ENCODE assay signal across 30 cellular contexts in genomic region chr10:72058347-72058898, GRCh38. TPM values are rescaled to one million over a fixed set of nuclear protein-coding genes. Genes with fewer than 3 reads are reported as not detected.
DNase-seq lines count a peak whose midpoint lies in the region; ATAC-seq and TF ChIP-seq lines count a peak whose summit lies in the region.
"Had no signal": no experiment of that assay in that cellular context is flagged by ENCODE, and none has a peak within 500 bp of the region (broad histone marks: within the 10 kb centered on the region; RNA-seq: fewer than 3 reads in every experiment).

No MANE protein-coding gene starts in this region.

- no peaks in the 10 kb centered on the region for H3K36me3 Mint-ChIP-seq in T-helper 17 cell (ENCODE audit: low read depth)
- H3K36me3 Mint-ChIP-seq in effector memory CD8-positive, alpha-beta T cell (ENCODE audit: insufficient read depth) = peaks cover 80% of the 10 kb centered on the region
- H3K36me3 Mint-ChIP-seq in stimulated activated naive B cell treated with anti-CD40 and anti-IgM and Interleukin-4, amounts not matched to agents 10 μg/mL and 1 μg/mL and 100 μg/mL, for 72 hours = peaks cover 3 to 13% of the 10 kb centered on the region in 2 donors
- H3K36me3 Mint-ChIP-seq: activated naive CD4-positive, alpha-beta T cell treated with anti-CD3 and anti-CD28 coated beads, Interleukin-2, amount 50 U/mL, for 72 hours had no signal

- intact Hi-C loops in Right ventricle myocardium superior (cut with DNase I) = loop anchor here (10.0 kb wide), 1 partner anchor 46 kb away; no protein-coding TSS in a partner anchor

- no peaks in the 10 kb centered on the region for H3K9me3 ChIP-seq in right atrium auricular region
- H3K9me3 ChIP-seq in T-helper 17 cell (ENCODE audit: control insufficient read depth, low read length, poor library complexity, severe bottlenecking) = no peaks in the 10 kb centered on the region
- H3K9me3 ChIP-seq: ascending aorta, HAP-1, left lung, suprapubic skin, upper lobe of right lung had no signal

- DNase-seq in Right ventricle myocardium superior = no peak
- no peak for DNase-seq in right atrium auricular region (ENCODE audit: low spot score)
- no peak for DNase-seq in T-helper 17 cell
- DNase-seq in effector memory CD8-positive, alpha-beta T cell = no peak
- DNase-seq in putamen (ENCODE audit: low spot score) = peak; percentile 23
- no peak for DNase-seq in middle frontal gyrus (ENCODE audit: extremely low spot score, low spot score)
- no peak for DNase-seq in stimulated activated naive B cell treated with anti-CD40 and anti-IgM and Interleukin-4, amounts not matched to agents 10 μg/mL and 1 μg/mL and 100 μg/mL, for 72 hours
- DNase-seq: activated CD4-positive, alpha-beta T cell treated with anti-CD3 and anti-CD28 coated beads, Interleukin-2, amount 10 ng/mL, durations not matched to agents 24 days and 14 days; Calu3; DMS79 treated with DMSO at 0.1 percent for 48 hours; endodermal cell; GDM1; glutamatergic neuron; islet precursor cell; left lung; NCI-H1436 treated with DMSO at 0.1 percent for 48 hours; NCI-H446 treated with DMSO at 0.1 percent for 48 hours; SW 1271; T1000; upper lobe of right lung had no signal

- peak overlapping the region; percentile 76 for H3K4me3 Mint-ChIP-seq in T-helper 17 cell
- peak overlapping the region; percentile 43 to 67 for H3K4me3 Mint-ChIP-seq in effector memory CD8-positive, alpha-beta T cell
- no peak overlapping the region for H3K4me3 Mint-ChIP-seq in stimulated activated naive B cell treated with anti-CD40 and anti-IgM and Interleukin-4, amounts not matched to agents 10 μg/mL and 1 μg/mL and 100 μg/mL, for 72 hours
- H3K4me3 Mint-ChIP-seq: activated CD4-positive, alpha-beta T cell treated with anti-CD3 and anti-CD28 coated beads, Interleukin-2, amount 10 ng/mL, durations not matched to agents 24 days and 14 days; dendritic cell treated with granulocyte-macrophage colony-stimulating factor and Interleukin-4, amounts not matched to agents 40 ng/mL and 50 ng/mL, for 4 days; endodermal cell had no signal

- H3K27me3 Mint-ChIP-seq in T-helper 17 cell = no peaks in the 10 kb centered on the region
- H3K27me3 Mint-ChIP-seq in effector memory CD8-positive, alpha-beta T cell = no peaks in the 10 kb centered on the region
- no peaks in the 10 kb centered on the region for H3K27me3 Mint-ChIP-seq in stimulated activated naive B cell treated with anti-CD40 and anti-IgM and Interleukin-4, amounts not matched to agents 10 μg/mL and 1 μg/mL and 100 μg/mL, for 72 hours
- H3K27me3 Mint-ChIP-seq: activated CD4-positive, alpha-beta T cell treated with anti-CD3 and anti-CD28 coated beads, Interleukin-2, amount 10 ng/mL, durations not matched to agents 24 days and 14 days; progenitor cell of endocrine pancreas had no signal

- H3K27ac ChIP-seq in right atrium auricular region = no peak overlapping the region
- H3K27ac ChIP-seq: ascending aorta, cardiac muscle cell, left lung, suprapubic skin, upper lobe of right lung, VCaP had no signal

- H3K4me3 ChIP-seq in right atrium auricular region = no peak overlapping the region
- H3K4me3 ChIP-seq: ascending aorta, cardiac muscle cell, HAP-1, left lung, suprapubic skin, upper lobe of right lung had no signal

- no peaks in the 10 kb centered on the region for H3K36me3 ChIP-seq in right atrium auricular region
- H3K36me3 ChIP-seq: ascending aorta, cardiac muscle cell, HAP-1, suprapubic skin, upper lobe of right lung had no signal

- H3K27ac Mint-ChIP-seq in T-helper 17 cell = peak overlapping the region; percentile 93
- peak overlapping the region; percentile 81 to 98 for H3K27ac Mint-ChIP-seq in effector memory CD8-positive, alpha-beta T cell
- no peak overlapping the region for H3K27ac Mint-ChIP-seq in stimulated activated naive B cell treated with anti-CD40 and anti-IgM and Interleukin-4, amounts not matched to agents 10 μg/mL and 1 μg/mL and 100 μg/mL, for 72 hours
- H3K27ac Mint-ChIP-seq: activated CD4-positive, alpha-beta T cell treated with anti-CD3 and anti-CD28 coated beads, Interleukin-2, amount 10 ng/mL, durations not matched to agents 24 days and 14 days; dendritic cell treated with granulocyte-macrophage colony-stimulating factor and Interleukin-4, amounts not matched to agents 40 ng/mL and 50 ng/mL, for 4 days; endodermal cell; progenitor cell of endocrine pancreas had no signal

- no peaks in the 10 kb centered on the region for H3K27me3 ChIP-seq in right atrium auricular region
- H3K27me3 ChIP-seq: ascending aorta, cardiac muscle cell, left lung, suprapubic skin, upper lobe of right lung had no signal

- no peaks in the 10 kb centered on the region for H3K9me3 Mint-ChIP-seq in effector memory CD8-positive, alpha-beta T cell
- H3K9me3 Mint-ChIP-seq in stimulated activated naive B cell treated with anti-CD40 and anti-IgM and Interleukin-4, amounts not matched to agents 10 μg/mL and 1 μg/mL and 100 μg/mL, for 72 hours = no peaks in the 10 kb centered on the region
- H3K9me3 Mint-ChIP-seq: activated CD4-positive, alpha-beta T cell treated with anti-CD3 and anti-CD28 coated beads, Interleukin-2, amount 10 ng/mL, durations not matched to agents 24 days and 14 days; activated naive CD4-positive, alpha-beta T cell treated with anti-CD3 and anti-CD28 coated beads, Interleukin-2, amount 50 U/mL, for 72 hours; dendritic cell treated with granulocyte-macrophage colony-stimulating factor and Interleukin-4, amounts not matched to agents 40 ng/mL and 50 ng/mL, for 4 days; endodermal cell had no signal

- ATAC-seq in Right ventricle myocardium superior (ENCODE audit: poor library complexity) (peak; percentile 52), T-helper 17 cell (peak; percentile 9), HG03565 (IDR thresholded peaks at IDR 0.05; ENCODE audit: unreplicated experiment) (no peak)
- ATAC-seq in effector memory CD8-positive, alpha-beta T cell (replicated peaks) = peak; percentile 6
- ATAC-seq in stimulated activated naive B cell treated with anti-CD40 and anti-IgM and Interleukin-4, amounts not matched to agents 10 μg/mL and 1 μg/mL and 100 μg/mL, for 72 hours (replicated peaks) = no peak
- ATAC-seq: esophagus mucosa, upper lobe of right lung had no signal

- H3K4me1 Mint-ChIP-seq in T-helper 17 cell = peaks cover 29% of the 10 kb centered on the region
- peaks cover 30 to 41% of the 10 kb centered on the region in 2 donors for H3K4me1 Mint-ChIP-seq in effector memory CD8-positive, alpha-beta T cell (ENCODE audit: low read depth in 2 of 2)
- H3K4me1 Mint-ChIP-seq in stimulated activated naive B cell treated with anti-CD40 and anti-IgM and Interleukin-4, amounts not matched to agents 10 μg/mL and 1 μg/mL and 100 μg/mL, for 72 hours = peaks cover 30 to 31% of the 10 kb centered on the region in 2 donors

- no peak for TF ChIP-seq CTCF in right atrium auricular region (IDR thresholded peaks at IDR 0.05)

- peaks cover 0 to 27% of the 10 kb centered on the region in 2 donors for H3K4me1 ChIP-seq in right atrium auricular region
- H3K4me1 ChIP-seq: ascending aorta, HAP-1, left lung, suprapubic skin, upper lobe of right lung had no signal

RNA-seq across cellular contexts. Expression of gene SPOCK2, which starts 29.9 kb away (rescaled TPM):
- total RNA-seq in Right ventricle myocardium superior (9.6 TPM), right atrium auricular region (10 to 100 TPM; 19.3 to 19.8 TPM), T-helper 17 cell (100 to 1,000 TPM; 603 to 772 TPM)

Comparison
In these comparisons a context has a peak if more than half of its experiments do, and no peak if none do; other contexts are left out.
1. ATAC-seq: peak in Right ventricle myocardium superior (single experiment), T-helper 17 cell (single experiment) and effector memory CD8-positive, alpha-beta T cell (single experiment); none in stimulated activated naive B cell treated with anti-CD40 and anti-IgM and Interleukin-4, amounts not matched to agents 10 μg/mL and 1 μg/mL and 100 μg/mL, for 72 hours (0 of 2) and HG03565 (single experiment).
2. H3K4me3 Mint-ChIP-seq: peak in T-helper 17 cell (single experiment) and effector memory CD8-positive, alpha-beta T cell (2 of 2); none in stimulated activated naive B cell treated with anti-CD40 and anti-IgM and Interleukin-4, amounts not matched to agents 10 μg/mL and 1 μg/mL and 100 μg/mL, for 72 hours (0 of 2).
3. RNA of gene SPOCK2, which starts 29.9 kb away (total RNA-seq): 603 to 772 TPM in T-helper 17 cell; 19.3 to 19.8 TPM in right atrium auricular region and 9.6 TPM in Right ventricle myocardium superior (single experiment); every median in the first group is over 10 times any median in the second.